In genomic region chr5:139503036-139503817, GRCh38 we compare ENCODE assay signal across 1 cellular context.
TF ChIP-seq lines count a peak whose summit lies in the region.
"Not testable (repeated sequence)": the region's sequence is repeated elsewhere in the genome, so short reads cannot be mapped to it uniquely, and the experiment has no call there.

No MANE protein-coding gene starts in this region.

TF ChIP-seq in HepG2, 621 proteins besides CTCF, POLR2A, EP300 and RAD21 (continued from another document and continues in another):
- TF ChIP-seq, protein P1, sequence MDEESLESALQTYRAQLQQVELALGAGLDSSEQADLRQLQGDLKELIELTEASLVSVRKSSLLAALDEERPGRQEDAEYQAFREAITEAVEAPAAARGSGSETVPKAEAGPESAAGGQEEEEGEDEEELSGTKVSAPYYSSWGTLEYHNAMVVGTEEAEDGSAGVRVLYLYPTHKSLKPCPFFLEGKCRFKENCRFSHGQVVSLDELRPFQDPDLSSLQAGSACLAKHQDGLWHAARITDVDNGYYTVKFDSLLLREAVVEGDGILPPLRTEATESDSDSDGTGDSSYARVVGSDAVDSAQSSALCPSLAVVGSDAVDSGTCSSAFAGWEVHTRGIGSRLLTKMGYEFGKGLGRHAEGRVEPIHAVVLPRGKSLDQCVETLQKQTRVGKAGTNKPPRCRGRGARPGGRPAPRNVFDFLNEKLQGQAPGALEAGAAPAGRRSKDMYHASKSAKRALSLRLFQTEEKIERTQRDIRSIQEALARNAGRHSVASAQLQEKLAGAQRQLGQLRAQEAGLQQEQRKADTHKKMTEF (CRISPR knock-in tag; IDR thresholded peaks at IDR 0.05): 0 out of 2 replicates have a peak, but pooled peaks have one; percentile 15
- TF ChIP-seq ZNF256 (CRISPR knock-in tag; conservative IDR thresholded peaks at IDR 0.05) (0 out of 2 replicates have a peak, but pooled peaks have one; percentile 23), ZNF230 (CRISPR knock-in tag; IDR thresholded peaks at IDR 0.05) (0 out of 2 replicates have a peak, but pooled peaks have one; percentile 55), SIX1 (CRISPR knock-in tag; IDR thresholded peaks at IDR 0.05; ENCODE audit: borderline replicate concordance) (0 out of 2 replicates have a peak, but pooled peaks have one; percentile 32), ZMYM4 (CRISPR knock-in tag; IDR thresholded peaks at IDR 0.05) (peak; percentile 100), REPIN1 (CRISPR knock-in tag; IDR thresholded peaks at IDR 0.05; ENCODE audit: borderline replicate concordance, low read depth) (0 out of 2 replicates have a peak, but pooled peaks have one; percentile 31), SP1 (CRISPR knock-in tag; IDR thresholded peaks at IDR 0.05) (peak; percentile 79), ATF7-NPFF (CRISPR knock-in tag; IDR thresholded peaks at IDR 0.05; ENCODE audit: low read depth) (peak; percentile 22; the same call in 1 of the 2 replicates), KLF16 (CRISPR knock-in tag; IDR thresholded peaks at IDR 0.05) (0 out of 4 replicates have a peak, but pooled peaks of 1 of the 2 experiments have one; percentile 36), TAF1 (CRISPR knock-in tag; IDR thresholded peaks at IDR 0.05) (peak; percentile 45), ZNF572 (CRISPR knock-in tag; IDR thresholded peaks at IDR 0.05) (0 out of 2 replicates have a peak, but pooled peaks have one; percentile 41), ZSCAN30 (CRISPR knock-in tag; IDR thresholded peaks at IDR 0.05) (0 out of 2 replicates have a peak, but pooled peaks have one; percentile 54), ZKSCAN8 (CRISPR knock-in tag; IDR thresholded peaks at IDR 0.05; ENCODE audit: borderline replicate concordance) (peak; percentile 64; the same call in 1 of the 2 replicates), ZBTB20 (CRISPR knock-in tag; IDR thresholded peaks at IDR 0.05; ENCODE audit: borderline replicate concordance, low read depth) (0 out of 2 replicates have a peak, but pooled peaks have one; percentile 59), ZNF781 (CRISPR knock-in tag; IDR thresholded peaks at IDR 0.05; ENCODE audit: borderline replicate concordance, not compliant biosample characterization) (peak; percentile 46), POLR2AphosphoS5 (IDR thresholded peaks at IDR 0.05; ENCODE audit: low read depth, low read length) (peak; percentile 89), ZNF800 (CRISPR knock-in tag; IDR thresholded peaks at IDR 0.05) (peak; percentile 64; the same call in 1 of the 2 replicates), GATA4 (IDR thresholded peaks at IDR 0.05; ENCODE audit: borderline replicate concordance, low read depth) (peak; percentile 55; the same call in 1 of the 2 replicates), NFYB (CRISPR knock-in tag; IDR thresholded peaks at IDR 0.05) (peak; percentile 92), ZNF451 (CRISPR knock-in tag; IDR thresholded peaks at IDR 0.05) (peak; percentile 44; the same call in 1 of the 2 replicates), DR1 (CRISPR knock-in tag; IDR thresholded peaks at IDR 0.05) (peak; percentile 81), ZNF605 (CRISPR knock-in tag; IDR thresholded peaks at IDR 0.05) (0 out of 2 replicates have a peak, but pooled peaks have one; percentile 47), ZNF431 (CRISPR knock-in tag; IDR thresholded peaks at IDR 0.05; ENCODE audit: borderline replicate concordance, low read depth) (0 out of 2 replicates have a peak, but pooled peaks have one; percentile 41), PITX1 (CRISPR knock-in tag; IDR thresholded peaks at IDR 0.05) (peak; percentile 24; the same call in 1 of the 2 replicates), ZMYM2 (CRISPR knock-in tag; IDR thresholded peaks at IDR 0.05) (peak; percentile 53; the same call in 1 of the 2 replicates), RXRB (CRISPR knock-in tag; IDR thresholded peaks at IDR 0.05; ENCODE audit: borderline replicate concordance) (peak; percentile 34; the same call in 1 of the 2 replicates), ARHGAP35 (CRISPR knock-in tag; IDR thresholded peaks at IDR 0.05; ENCODE audit: borderline replicate concordance) (0 out of 2 replicates have a peak, but pooled peaks have one; percentile 4), ZBTB40 (CRISPR knock-in tag; IDR thresholded peaks at IDR 0.05) (0 out of 2 replicates have a peak, but pooled peaks have one; percentile 61), ELF3 (CRISPR knock-in tag; IDR thresholded peaks at IDR 0.05) (0 out of 2 replicates have a peak, but pooled peaks have one; percentile 46), ZNF501 (CRISPR knock-in tag; IDR thresholded peaks at IDR 0.05) (peak; percentile 45; the same call in 1 of the 2 replicates)
- TF ChIP-seq SP1, ZBTB40 (IDR thresholded peaks at IDR 0.05): not testable (repeated sequence)
- TF ChIP-seq, protein P2, sequence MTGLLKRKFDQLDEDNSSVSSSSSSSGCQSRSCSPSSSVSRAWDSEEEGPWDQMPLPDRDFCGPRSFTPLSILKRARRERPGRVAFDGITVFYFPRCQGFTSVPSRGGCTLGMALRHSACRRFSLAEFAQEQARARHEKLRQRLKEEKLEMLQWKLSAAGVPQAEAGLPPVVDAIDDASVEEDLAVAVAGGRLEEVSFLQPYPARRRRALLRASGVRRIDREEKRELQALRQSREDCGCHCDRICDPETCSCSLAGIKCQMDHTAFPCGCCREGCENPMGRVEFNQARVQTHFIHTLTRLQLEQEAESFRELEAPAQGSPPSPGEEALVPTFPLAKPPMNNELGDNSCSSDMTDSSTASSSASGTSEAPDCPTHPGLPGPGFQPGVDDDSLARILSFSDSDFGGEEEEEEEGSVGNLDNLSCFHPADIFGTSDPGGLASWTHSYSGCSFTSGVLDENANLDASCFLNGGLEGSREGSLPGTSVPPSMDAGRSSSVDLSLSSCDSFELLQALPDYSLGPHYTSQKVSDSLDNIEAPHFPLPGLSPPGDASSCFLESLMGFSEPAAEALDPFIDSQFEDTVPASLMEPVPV (CRISPR knock-in tag; IDR thresholded peaks at IDR 0.05): 0 out of 2 replicates have a peak, but pooled peaks have one; percentile 36
- TF ChIP-seq, protein P3, sequence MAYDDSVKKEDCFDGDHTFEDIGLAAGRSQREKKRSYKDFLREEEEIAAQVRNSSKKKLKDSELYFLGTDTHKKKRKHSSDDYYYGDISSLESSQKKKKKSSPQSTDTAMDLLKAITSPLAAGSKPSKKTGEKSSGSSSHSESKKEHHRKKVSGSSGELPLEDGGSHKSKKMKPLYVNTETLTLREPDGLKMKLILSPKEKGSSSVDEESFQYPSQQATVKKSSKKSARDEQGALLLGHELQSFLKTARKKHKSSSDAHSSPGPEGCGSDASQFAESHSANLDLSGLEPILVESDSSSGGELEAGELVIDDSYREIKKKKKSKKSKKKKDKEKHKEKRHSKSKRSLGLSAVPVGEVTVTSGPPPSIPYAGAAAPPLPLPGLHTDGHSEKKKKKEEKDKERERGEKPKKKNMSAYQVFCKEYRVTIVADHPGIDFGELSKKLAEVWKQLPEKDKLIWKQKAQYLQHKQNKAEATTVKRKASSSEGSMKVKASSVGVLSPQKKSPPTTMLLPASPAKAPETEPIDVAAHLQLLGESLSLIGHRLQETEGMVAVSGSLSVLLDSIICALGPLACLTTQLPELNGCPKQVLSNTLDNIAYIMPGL (CRISPR knock-in tag; IDR thresholded peaks at IDR 0.05; ENCODE audit: borderline replicate concordance in 1 of 2, low read depth in 1 of 2): 0 out of 4 replicates have a peak, but pooled peaks of 1 of the 2 experiments have one; percentile 37
- TF ChIP-seq, protein P4, sequence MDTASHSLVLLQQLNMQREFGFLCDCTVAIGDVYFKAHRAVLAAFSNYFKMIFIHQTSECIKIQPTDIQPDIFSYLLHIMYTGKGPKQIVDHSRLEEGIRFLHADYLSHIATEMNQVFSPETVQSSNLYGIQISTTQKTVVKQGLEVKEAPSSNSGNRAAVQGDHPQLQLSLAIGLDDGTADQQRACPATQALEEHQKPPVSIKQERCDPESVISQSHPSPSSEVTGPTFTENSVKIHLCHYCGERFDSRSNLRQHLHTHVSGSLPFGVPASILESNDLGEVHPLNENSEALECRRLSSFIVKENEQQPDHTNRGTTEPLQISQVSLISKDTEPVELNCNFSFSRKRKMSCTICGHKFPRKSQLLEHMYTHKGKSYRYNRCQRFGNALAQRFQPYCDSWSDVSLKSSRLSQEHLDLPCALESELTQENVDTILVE (CRISPR knock-in tag; IDR thresholded peaks at IDR 0.05): 0 out of 2 replicates have a peak, but pooled peaks have one; percentile 27
- TF ChIP-seq, protein P5, sequence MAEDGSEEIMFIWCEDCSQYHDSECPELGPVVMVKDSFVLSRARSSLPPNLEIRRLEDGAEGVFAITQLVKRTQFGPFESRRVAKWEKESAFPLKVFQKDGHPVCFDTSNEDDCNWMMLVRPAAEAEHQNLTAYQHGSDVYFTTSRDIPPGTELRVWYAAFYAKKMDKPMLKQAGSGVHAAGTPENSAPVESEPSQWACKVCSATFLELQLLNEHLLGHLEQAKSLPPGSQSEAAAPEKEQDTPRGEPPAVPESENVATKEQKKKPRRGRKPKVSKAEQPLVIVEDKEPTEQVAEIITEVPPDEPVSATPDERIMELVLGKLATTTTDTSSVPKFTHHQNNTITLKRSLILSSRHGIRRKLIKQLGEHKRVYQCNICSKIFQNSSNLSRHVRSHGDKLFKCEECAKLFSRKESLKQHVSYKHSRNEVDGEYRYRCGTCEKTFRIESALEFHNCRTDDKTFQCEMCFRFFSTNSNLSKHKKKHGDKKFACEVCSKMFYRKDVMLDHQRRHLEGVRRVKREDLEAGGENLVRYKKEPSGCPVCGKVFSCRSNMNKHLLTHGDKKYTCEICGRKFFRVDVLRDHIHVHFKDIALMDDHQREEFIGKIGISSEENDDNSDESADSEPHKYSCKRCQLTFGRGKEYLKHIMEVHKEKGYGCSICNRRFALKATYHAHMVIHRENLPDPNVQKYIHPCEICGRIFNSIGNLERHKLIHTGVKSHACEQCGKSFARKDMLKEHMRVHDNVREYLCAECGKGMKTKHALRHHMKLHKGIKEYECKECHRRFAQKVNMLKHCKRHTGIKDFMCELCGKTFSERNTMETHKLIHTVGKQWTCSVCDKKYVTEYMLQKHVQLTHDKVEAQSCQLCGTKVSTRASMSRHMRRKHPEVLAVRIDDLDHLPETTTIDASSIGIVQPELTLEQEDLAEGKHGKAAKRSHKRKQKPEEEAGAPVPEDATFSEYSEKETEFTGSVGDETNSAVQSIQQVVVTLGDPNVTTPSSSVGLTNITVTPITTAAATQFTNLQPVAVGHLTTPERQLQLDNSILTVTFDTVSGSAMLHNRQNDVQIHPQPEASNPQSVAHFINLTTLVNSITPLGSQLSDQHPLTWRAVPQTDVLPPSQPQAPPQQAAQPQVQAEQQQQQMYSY (CRISPR knock-in tag; IDR thresholded peaks at IDR 0.05): 0 out of 2 replicates have a peak, but pooled peaks have one; percentile 23
